ENCODE assay signal across 18 cellular contexts in genomic region chr6:143620461-143620860, GRCh38. TPM values are rescaled to one million over a fixed set of nuclear protein-coding genes. Genes with fewer than 3 reads are reported as not detected.
DNase-seq lines count a peak whose midpoint lies in the region; ATAC-seq, FAIRE-seq and TF ChIP-seq lines count a peak whose summit lies in the region.
"Had no signal": no experiment of that assay in that cellular context is flagged by ENCODE, and none has a peak within 500 bp of the region (broad histone marks: within the 10 kb centered on the region; RNA-seq: fewer than 3 reads in every experiment).

No MANE protein-coding gene starts in this region.

- H3K23ac ChIP-seq in mesendoderm (ENCODE audit: low read length): no peak overlapping the region

- FAIRE-seq in astrocyte (lab: Jason Lieb, UNC): no peak

- H3K36me3 Mint-ChIP-seq in astrocyte (ENCODE audit: low read depth, unreplicated experiment) (no peaks in the 10 kb centered on the region), glutamatergic neuron (ENCODE audit: unreplicated experiment) (no peaks in the 10 kb centered on the region)
- H3K36me3 Mint-ChIP-seq: naive B cell had no signal

- no peak overlapping the region for H3K4me2 ChIP-seq in astrocyte (ENCODE audit: low read length)
- H3K4me2 ChIP-seq in mesendoderm (ENCODE audit: low read length): no peak overlapping the region
- H3K4me2 ChIP-seq: PC-9 had no signal

- H3K18ac ChIP-seq in mesendoderm (ENCODE audit: low read length): peak overlapping the region; percentile 19

- no peak overlapping the region for H2AFZ ChIP-seq in astrocyte (ENCODE audit: low read depth, low read length)
- H2AFZ ChIP-seq: PC-9 had no signal

- H4K8ac ChIP-seq in mesendoderm (ENCODE audit: low read depth, low read length): no peak overlapping the region

- no peak overlapping the region for H4K5ac ChIP-seq in mesendoderm (ENCODE audit: low read length)

- H3K4me3 Mint-ChIP-seq in astrocyte (ENCODE audit: unreplicated experiment) (no peak overlapping the region), glutamatergic neuron (ENCODE audit: unreplicated experiment) (no peak overlapping the region)
- H3K4me3 Mint-ChIP-seq: activated CD4-positive, alpha-beta T cell treated with anti-CD3 and anti-CD28 coated beads for 36 hours; naive B cell had no signal

- no peak overlapping the region for H2AK5ac ChIP-seq in mesendoderm (ENCODE audit: low read length)

- H3K27ac Mint-ChIP-seq in astrocyte (ENCODE audit: unreplicated experiment) (no peak overlapping the region), glutamatergic neuron (ENCODE audit: unreplicated experiment) (no peak overlapping the region)
- H3K27ac Mint-ChIP-seq: activated CD4-positive, alpha-beta T cell treated with anti-CD3 and anti-CD28 coated beads for 36 hours had no signal

- no peak overlapping the region for H3K27ac ChIP-seq in astrocyte (ENCODE audit: low read depth, low read length)
- H3K27ac ChIP-seq in mesendoderm (ENCODE audit: low read depth, low read length): no peak overlapping the region
- H3K27ac ChIP-seq: colonic mucosa, PC-9, psoas muscle, thyroid gland had no signal

- no peaks in the 10 kb centered on the region for H3K36me3 ChIP-seq in astrocyte (ENCODE audit: insufficient read depth, low read length)
- H3K36me3 ChIP-seq in mesendoderm (ENCODE audit: control insufficient read depth, insufficient read depth, low read length): no peaks in the 10 kb centered on the region
- H3K36me3 ChIP-seq: BLaER1 treated with 17β-estradiol and CSF1 and Interleukin-3, amounts not matched to agents 10 nM and 100 nM; colonic mucosa; thyroid gland had no signal

- H3K79me2 ChIP-seq in astrocyte (ENCODE audit: insufficient read depth, low read length) (no peaks in the 10 kb centered on the region), mesendoderm (ENCODE audit: control insufficient read depth, insufficient read depth, low read length) (no peaks in the 10 kb centered on the region)

- H3K4me3 ChIP-seq in astrocyte (ENCODE audit: insufficient read depth, low read depth, low read length): no peak overlapping the region
- no peak overlapping the region for H3K4me3 ChIP-seq in mesendoderm (ENCODE audit: low read length)
- H3K4me3 ChIP-seq: BLaER1 treated with 17β-estradiol and CSF1 and Interleukin-3, amounts not matched to agents 10 nM and 100 nM; colonic mucosa; PC-9; psoas muscle; thyroid gland had no signal

- peak overlapping the region; percentile 71 for H3K4ac ChIP-seq in mesendoderm (ENCODE audit: low read depth, low read length)

- no peak overlapping the region for H2BK15ac ChIP-seq in mesendoderm (replicated peaks; ENCODE audit: low read depth)

- no peaks in the 10 kb centered on the region for H3K9me3 ChIP-seq in astrocyte (ENCODE audit: insufficient read depth, low read depth, low read length)
- H3K9me3 ChIP-seq: BLaER1 treated with 17β-estradiol and CSF1 and Interleukin-3, amounts not matched to agents 10 nM and 100 nM; colonic mucosa; psoas muscle; thyroid gland had no signal

- no peak overlapping the region for H2BK120ac ChIP-seq in mesendoderm (ENCODE audit: low read depth, low read length)

- no CpG with 5 or more reads among the region's 3 CpGs for WGBS in mesendoderm (ENCODE audit: extremely low coverage, insufficient coverage, low lambda C conversion rate)

- H3K9me3 Mint-ChIP-seq in astrocyte (ENCODE audit: unreplicated experiment) (peaks cover 1% of the 10 kb centered on the region), glutamatergic neuron (ENCODE audit: unreplicated experiment) (no peaks in the 10 kb centered on the region)
- H3K9me3 Mint-ChIP-seq: naive B cell had no signal

- no peak for TF ChIP-seq CTCF in astrocyte (IDR thresholded peaks at IDR 0.05; ENCODE audit: insufficient read depth, low read depth, low read length)
- TF ChIP-seq CTCF in glutamatergic neuron (IDR thresholded peaks at IDR 0.05; ENCODE audit: partially characterized antibody, unreplicated experiment): no peak

- H3K4me1 ChIP-seq in astrocyte (ENCODE audit: insufficient read depth, low read length) (peaks cover 11% of the 10 kb centered on the region), mesendoderm (ENCODE audit: control insufficient read depth, low read depth, low read length) (peaks cover 4% of the 10 kb centered on the region)
- H3K4me1 ChIP-seq: colonic mucosa, psoas muscle, thyroid gland had no signal

- H3K27me3 Mint-ChIP-seq in astrocyte (ENCODE audit: low read depth, unreplicated experiment) (no peaks in the 10 kb centered on the region), glutamatergic neuron (ENCODE audit: unreplicated experiment) (peaks cover 7% of the 10 kb centered on the region)
- H3K27me3 Mint-ChIP-seq: activated CD4-positive, alpha-beta T cell treated with anti-CD3 and anti-CD28 coated beads for 36 hours; naive B cell had no signal

- no peak overlapping the region for H3K9ac ChIP-seq in astrocyte (ENCODE audit: low read length)
- no peak overlapping the region for H3K9ac ChIP-seq in mesendoderm (ENCODE audit: low read length)

- H3K79me1 ChIP-seq in mesendoderm (ENCODE audit: low read length): no peaks in the 10 kb centered on the region

- peaks cover 9% of the 10 kb centered on the region for H3K4me1 Mint-ChIP-seq in astrocyte (ENCODE audit: low read depth, unreplicated experiment)
- H3K4me1 Mint-ChIP-seq in glutamatergic neuron (ENCODE audit: low read depth, unreplicated experiment): peaks cover 4% of the 10 kb centered on the region

- no peak overlapping the region for H3K56ac ChIP-seq in mesendoderm (ENCODE audit: low read length)

- DNase-seq in EH (ENCODE audit: low read depth): peak; percentile 65
- peak; percentile 8 for DNase-seq in LHCN-M2 (ENCODE audit: low read depth)
- DNase-seq in astrocyte (ENCODE audit: low read depth): peak; percentile 8
- no peak for DNase-seq in mesendoderm
- DNase-seq in glutamatergic neuron: no peak
- no peak for DNase-seq in ureter (ENCODE audit: low spot score)
- DNase-seq: activated CD4-positive, alpha-beta T cell treated with anti-CD3 and anti-CD28 coated beads for 36 hours; colonic mucosa; DND-41; erythroblast; naive B cell; NCI-H446 treated with DMSO at 0.1 percent for 48 hours; PC-9; psoas muscle; T-helper 1 cell; thyroid gland had no signal

- no peak overlapping the region for H2BK5ac ChIP-seq in mesendoderm (ENCODE audit: low read length)

- no peaks in the 10 kb centered on the region for H4K20me1 ChIP-seq in astrocyte (ENCODE audit: insufficient read depth, low read length)
- H4K20me1 ChIP-seq: BLaER1 treated with 17β-estradiol and CSF1 and Interleukin-3, amounts not matched to agents 10 nM and 100 nM had no signal

- H3K27me3 ChIP-seq in astrocyte (ENCODE audit: insufficient read depth, low read length): no peaks in the 10 kb centered on the region
- H3K27me3 ChIP-seq in mesendoderm (ENCODE audit: insufficient read depth, low read length, poor library complexity): no peaks in the 10 kb centered on the region
- H3K27me3 ChIP-seq: BLaER1 treated with 17β-estradiol and CSF1 and Interleukin-3, amounts not matched to agents 10 nM and 100 nM; colonic mucosa; thyroid gland had no signal

- no peak for ATAC-seq in HG02938 (IDR thresholded peaks at IDR 0.05; ENCODE audit: unreplicated experiment)
- ATAC-seq: activated CD4-positive, alpha-beta T cell treated with anti-CD3 and anti-CD28 coated beads for 36 hours; psoas muscle had no signal

RNA-seq across cellular contexts. Expression of gene PHACTR2, which starts 57.3 kb away (rescaled TPM):
- 32.3 and 35.0 TPM in 2 replicates for total RNA-seq in LHCN-M2 (2014; rRNA removed)
- polyA plus RNA-seq in LHCN-M2 (2012): 11.0 TPM
- total RNA-seq in astrocyte: 32.7 and 44.7 TPM in 2 replicates
- 66.6 TPM for polyA plus RNA-seq in mesendoderm (2013, experiment 1 of 2)
- polyA plus RNA-seq in mesendoderm (2013, experiment 2 of 2): 62.9 TPM
- total RNA-seq in glutamatergic neuron (ENCODE audit: unreplicated experiment): 9.7 TPM
- total RNA-seq in ureter: 93.2 TPM

Comparison
In these comparisons a context has a peak if more than half of its experiments do, and no peak if none do; other contexts are left out.
1. DNase-seq: peak in EH (single experiment), LHCN-M2 (single experiment) and astrocyte (single experiment); none in mesendoderm (single experiment), glutamatergic neuron (single experiment) and ureter (single experiment).